Comparison of ENCODE assay signal across 28 cellular contexts in the genomic region with DNA sequence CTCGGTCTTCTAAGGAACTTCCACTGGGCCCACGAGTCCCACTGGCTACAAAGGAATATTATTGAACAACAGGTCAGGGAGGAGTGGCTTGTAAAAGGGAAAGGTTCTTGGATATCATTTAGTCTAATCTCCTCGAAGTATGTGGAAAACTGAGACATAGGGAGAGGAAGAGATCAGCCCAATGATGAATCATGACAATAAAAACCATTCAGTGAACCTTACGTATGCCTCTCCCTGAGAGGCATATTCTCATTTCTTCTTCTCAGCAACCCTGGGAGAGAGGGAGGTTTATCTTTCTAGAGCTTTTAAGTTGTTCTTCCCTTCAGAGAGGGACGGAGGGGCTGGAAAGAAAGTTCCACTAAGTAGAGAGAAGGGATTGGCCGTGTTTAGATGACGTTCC. TPM values are rescaled to one million over a fixed set of nuclear protein-coding genes. Genes with fewer than 3 reads are reported as not detected.
DNase-seq lines count a peak whose midpoint lies in the region; ATAC-seq, FAIRE-seq and TF ChIP-seq lines count a peak whose summit lies in the region.
"Had no signal": no experiment of that assay in that cellular context is flagged by ENCODE, and none has a peak within 500 bp of the region (broad histone marks: within the 10 kb centered on the region; RNA-seq: fewer than 3 reads in every experiment).

No MANE protein-coding gene starts in this region.

- no peak overlapping the region for H3K27ac ChIP-seq in H1 (ENCODE audit: low read depth, low read length)
- H3K27ac ChIP-seq: heart right ventricle, thyroid gland had no signal

- H3K4me3 Mint-ChIP-seq in nephron (no peak overlapping the region), type B pancreatic cell (no peak overlapping the region)
- H3K4me3 Mint-ChIP-seq in stimulated activated naive CD8-positive, alpha-beta T cell treated with anti-CD3 and anti-CD28 coated beads, Interleukin-15, amount 100 ng/mL, for 72 hours: no peak overlapping the region
- H3K4me3 Mint-ChIP-seq: activated naive CD4-positive, alpha-beta T cell treated with anti-CD3 and anti-CD28 coated beads, Interleukin-2, amount 10 ng/mL, durations not matched to agents 7 days and 5 days; activated T-cell treated with anti-CD3 and anti-CD28 coated beads, Interleukin-2, amount 50 U/mL, for 72 hours had no signal

- no peak for TF ChIP-seq RAD21 in H1 (IDR thresholded peaks at IDR 0.05 in 1 of 2, conservative IDR thresholded peaks at IDR 0.05 in 1 of 2; ENCODE audit: low read depth in 2 of 2, low read length in 2 of 2)

- no peak overlapping the region for H3K9ac ChIP-seq in H1 (replicated peaks in 1 of 4; ENCODE audit: extremely low read depth in 1 of 4, low read depth in 3 of 4, low read length in 3 of 4)

- no peak for TF ChIP-seq POLR2A in H1 (IDR thresholded peaks at IDR 0.05; ENCODE audit: control extremely low read depth in 1 of 2, low read depth in 2 of 2, low read length in 2 of 2)

- CTCF ChIA-PET in H1 (lab: Charles Lee; ENCODE audit: partially characterized antibody): interaction anchor here (0.6 to 14.2 kb wide), 26 partner anchors 8 to 174 kb away, joined by 3 to 126 read pairs (median 4); partner anchors contain the start of gene MKNK1

- peaks cover 6% of the 10 kb centered on the region for H3K27me3 Mint-ChIP-seq in nephron (ENCODE audit: low read depth)
- H3K27me3 Mint-ChIP-seq in stimulated activated naive CD8-positive, alpha-beta T cell treated with anti-CD3 and anti-CD28 coated beads, Interleukin-15, amount 100 ng/mL, for 72 hours: no peaks in the 10 kb centered on the region
- H3K27me3 Mint-ChIP-seq in type B pancreatic cell: peaks cover 11% of the 10 kb centered on the region

- POLR2A ChIA-PET in H1 (lab: Charles Lee; ENCODE audit: partially characterized antibody): interaction anchor here (1.6 to 3.0 kb wide), 3 partner anchors 9 to 47 kb away, joined by 4 to 13 read pairs (median 7); partner anchors contain the start of gene ATPAF1

- H4K5ac ChIP-seq in H1 (ENCODE audit: insufficient read length, low read depth, low read length): no peak overlapping the region

- no peak for TF ChIP-seq EP300 in H1 (IDR thresholded peaks at IDR 0.05; ENCODE audit: borderline replicate concordance in 1 of 2, low read depth in 2 of 2, low read length in 2 of 2)

- H3K56ac ChIP-seq in H1 (replicated peaks; ENCODE audit: insufficient read length, low read depth, low read length): no peak overlapping the region

- no peaks in the 10 kb centered on the region for H3K36me3 Mint-ChIP-seq in nephron (ENCODE audit: low read depth)
- no peaks in the 10 kb centered on the region for H3K36me3 Mint-ChIP-seq in type B pancreatic cell
- H3K36me3 Mint-ChIP-seq: activated naive CD4-positive, alpha-beta T cell treated with anti-CD3 and anti-CD28 coated beads, Interleukin-2, amount 10 ng/mL, durations not matched to agents 7 days and 5 days had no signal

- FAIRE-seq in H1 (lab: Jason Lieb, UNC): no peak
- FAIRE-seq: A204.1, HTR-8/SVneo had no signal

- H2BK20ac ChIP-seq in H1 (ENCODE audit: low read length): no peak overlapping the region

- H2BK5ac ChIP-seq in H1 (ENCODE audit: low read depth, low read length): no peak overlapping the region

- ATAC-seq in stimulated activated naive CD8-positive, alpha-beta T cell treated with anti-CD3 and anti-CD28 coated beads, Interleukin-15, amount 100 ng/mL, for 72 hours: no peak
- no peak for ATAC-seq in GM19395 (IDR thresholded peaks at IDR 0.05; ENCODE audit: unreplicated experiment)
- ATAC-seq: activated T-cell treated with anti-CD3 and anti-CD28 coated beads, Interleukin-2, amount 50 U/mL, for 72 hours had no signal

- H3K79me1 ChIP-seq in H1 (ENCODE audit: low read depth, low read length): no peaks in the 10 kb centered on the region

- no peak overlapping the region for H4K91ac ChIP-seq in H1 (replicated peaks; ENCODE audit: insufficient read length, low read length)

- no peak overlapping the region for H3K23ac ChIP-seq in H1 (ENCODE audit: insufficient read length)

- H3K4me1 ChIP-seq in H1 (replicated peaks in 1 of 4; ENCODE audit: control insufficient read depth in 3 of 4, insufficient read depth in 4 of 4, low read length in 3 of 4): no peaks in the 10 kb centered on the region; a peak in 3 of 7 replicates
- H3K4me1 ChIP-seq: BE2C, HAP-1 had no signal

- H3K4me1 Mint-ChIP-seq in nephron: peaks cover 21% of the 10 kb centered on the region
- peaks cover 9% of the 10 kb centered on the region for H3K4me1 Mint-ChIP-seq in stimulated activated naive CD8-positive, alpha-beta T cell treated with anti-CD3 and anti-CD28 coated beads, Interleukin-15, amount 100 ng/mL, for 72 hours
- H3K4me1 Mint-ChIP-seq in type B pancreatic cell (ENCODE audit: unreplicated experiment): peaks cover 24% of the 10 kb centered on the region

- H3K27ac Mint-ChIP-seq in nephron: peak overlapping the region in 2 of 3 experiments; percentile 41 to 79
- no peak overlapping the region for H3K27ac Mint-ChIP-seq in stimulated activated naive CD8-positive, alpha-beta T cell treated with anti-CD3 and anti-CD28 coated beads, Interleukin-15, amount 100 ng/mL, for 72 hours
- no peak overlapping the region for H3K27ac Mint-ChIP-seq in type B pancreatic cell
- H3K27ac Mint-ChIP-seq: activated naive CD4-positive, alpha-beta T cell treated with anti-CD3 and anti-CD28 coated beads, Interleukin-2, amount 10 ng/mL, durations not matched to agents 7 days and 5 days; activated T-cell treated with anti-CD3 and anti-CD28 coated beads, Interleukin-2, amount 50 U/mL, for 72 hours had no signal

- H3K27me3 ChIP-seq in H1 (replicated peaks in 1 of 4; ENCODE audit: control insufficient read depth in 3 of 4, extremely low read depth in 1 of 4, insufficient read depth in 3 of 4, low read length in 3 of 4): peaks cover 0 to 10% (median 8%) of the 10 kb centered on the region in 4 experiments; a peak in 5 of 7 replicates
- H3K27me3 ChIP-seq: BE2C, heart right ventricle, thyroid gland had no signal

- H3K18ac ChIP-seq in H1 (ENCODE audit: extremely low read depth, low read length): no peak overlapping the region

- H3K36me3 ChIP-seq in H1 (ENCODE audit: control insufficient read depth in 2 of 4, insufficient read depth in 4 of 4, low read length in 3 of 4): no peaks in the 10 kb centered on the region
- H3K36me3 ChIP-seq: BE2C, HAP-1, heart right ventricle, thyroid gland had no signal

- no peak overlapping the region for H2BK12ac ChIP-seq in H1 (ENCODE audit: low read depth, low read length)

- no peak overlapping the region for H3K4me3 ChIP-seq in H1 (ENCODE audit: extremely low read depth in 1 of 4, insufficient read depth in 2 of 4, low read depth in 3 of 4, low read length in 4 of 4)
- H3K4me3 ChIP-seq: HAP-1, heart right ventricle, skin epidermis, thyroid gland had no signal

- H2AK5ac ChIP-seq in H1 (ENCODE audit: low read depth, low read length): no peak overlapping the region

- 0 out of 2 replicates have a peak overlapping the region, but pooled peaks have one; percentile 9 for H2AFZ ChIP-seq in H1 (ENCODE audit: low read length)

- H4K8ac ChIP-seq in H1 (ENCODE audit: extremely low read depth, insufficient read depth, low read length): no peak overlapping the region

- no peak overlapping the region for H3K4ac ChIP-seq in H1 (replicated peaks; ENCODE audit: insufficient read length, low read depth, low read length)

- no peak overlapping the region for H3K4me2 ChIP-seq in H1 (ENCODE audit: insufficient read depth in 1 of 2, low read depth in 2 of 2, low read length in 2 of 2)

- no peaks in the 10 kb centered on the region for H4K20me1 ChIP-seq in H1 (replicated peaks in 1 of 2; ENCODE audit: control insufficient read depth in 1 of 2, insufficient read depth in 2 of 2, low read length in 2 of 2)

- no peaks in the 10 kb centered on the region for H3K79me2 ChIP-seq in H1 (ENCODE audit: control insufficient read depth in 1 of 2, insufficient read depth in 2 of 2, low read length in 2 of 2)

- H2BK15ac ChIP-seq in H1 (ENCODE audit: low read length): no peak overlapping the region

- no peaks in the 10 kb centered on the region for H3K9me3 Mint-ChIP-seq in nephron
- H3K9me3 Mint-ChIP-seq in stimulated activated naive CD8-positive, alpha-beta T cell treated with anti-CD3 and anti-CD28 coated beads, Interleukin-15, amount 100 ng/mL, for 72 hours: no peaks in the 10 kb centered on the region
- no peaks in the 10 kb centered on the region for H3K9me3 Mint-ChIP-seq in type B pancreatic cell
- H3K9me3 Mint-ChIP-seq: activated naive CD4-positive, alpha-beta T cell treated with anti-CD3 and anti-CD28 coated beads, Interleukin-2, amount 10 ng/mL, durations not matched to agents 7 days and 5 days; activated T-cell treated with anti-CD3 and anti-CD28 coated beads, Interleukin-2, amount 50 U/mL, for 72 hours had no signal

- TF ChIP-seq CTCF in H1 (IDR thresholded peaks at IDR 0.05; ENCODE audit: control extremely low read depth in 1 of 3, insufficient read depth in 1 of 3, low read depth in 1 of 3, low read length in 3 of 3) (no peak), nephron (IDR thresholded peaks at IDR 0.05; ENCODE audit: unreplicated experiment in 3 of 3) (no peak), type B pancreatic cell (conservative IDR thresholded peaks at IDR 0.05) (no peak)

- H2BK120ac ChIP-seq in H1 (replicated peaks; ENCODE audit: low read depth, low read length): no peak overlapping the region

- WGBS in H1 (ENCODE audit: extremely low coverage in 1 of 2, insufficient coverage in 1 of 2, insufficient read length in 1 of 2, insufficient replicate concordance in 2 of 2, low coverage in 1 of 2, low lambda C conversion rate in 2 of 2, missing lambda C conversion rate in 1 of 2), 2 experiments: 81% methylated on average over 7 of the region's 7 CpGs; no CpG with 5 or more reads in 1 of the 2 experiments

- peak; percentile 56 for DNase-seq in AG08395 (ENCODE audit: low spot score)
- peak; percentile 14 for DNase-seq in LHCN-M2 (ENCODE audit: low read depth)
- DNase-seq in H1 (ENCODE audit: low read depth in 1 of 2, low spot score in 2 of 2): no peak
- no peak for DNase-seq in stimulated activated naive CD8-positive, alpha-beta T cell treated with anti-CD3 and anti-CD28 coated beads, Interleukin-15, amount 100 ng/mL, for 72 hours
- no peak for DNase-seq in GM03348 (ENCODE audit: low spot score)
- no peak for DNase-seq in type B pancreatic cell (ENCODE audit: extremely low spot score, unreplicated experiment)
- DNase-seq: activated CD4-positive, alpha-beta T cell treated with anti-CD3 and anti-CD28 coated beads for 4 hours; activated T-cell treated with anti-CD3 and anti-CD28 coated beads, Interleukin-2, amount 50 U/mL, for 72 hours; aorta; BE2C; central memory CD4-positive, alpha-beta T cell; heart right ventricle; SHP77 treated with DMSO at 0.1 percent for 48 hours; stimulated activated naive CD4-positive, alpha-beta T cell; T-helper 1 cell; thyroid gland had no signal

- no peak overlapping the region for H3K14ac ChIP-seq in H1 (ENCODE audit: insufficient read length)

- peaks cover 3% of the 10 kb centered on the region; the same call in 1 of the 2 replicates for H3K23me2 ChIP-seq in H1 (ENCODE audit: low read depth, low read length)

- H3K9me3 ChIP-seq in H1 (ENCODE audit: insufficient read depth in 2 of 2, low read depth in 1 of 2, low read length in 1 of 2): no peaks in the 10 kb centered on the region
- H3K9me3 ChIP-seq: BE2C, HAP-1, heart right ventricle, thyroid gland had no signal

RNA-seq across cellular contexts. Expression of gene MOB3C, which starts 5.3 kb away (rescaled TPM):
- 5.5 and 10.8 TPM in 2 replicates for total RNA-seq in LHCN-M2 (2014; rRNA removed)
- polyA plus RNA-seq in LHCN-M2 (2012): 4.2 TPM
- total RNA-seq in H1 (2021; fragmentation: NEBNext Ultra II Directional; extraction: Animal tissue kit (Norgen Biotek cat#: 25700)): 5.1 and 5.8 TPM in 2 replicates
- polyA plus RNA-seq in H1 (2011; rRNA removed): 6.6 and 7.9 TPM in 2 replicates
- 4.8 TPM for polyA plus RNA-seq in H1 (2011; cell fraction: cytosol; rRNA removed)
- polyA plus RNA-seq in H1 (2011; cell fraction: nucleus; rRNA removed): 5.9 TPM
- polyA plus RNA-seq in H1 (2012, experiment 1 of 2): 4.7 to 6.3 TPM (median 5.8 TPM) in 4 replicates
- polyA plus RNA-seq in H1 (2012, experiment 2 of 2): 4.1 TPM
- 2.7 TPM for polyA plus RNA-seq in H1 (2013, experiment 1 of 2)
- 2.8 TPM for polyA plus RNA-seq in H1 (2013, experiment 2 of 2)
- polyA minus RNA-seq in H1 (2011; rRNA and poly(A)+ RNA removed): 6.1 and 9.2 TPM in 2 replicates
- polyA minus RNA-seq in H1 (2011; cell fraction: cytosol; rRNA and poly(A)+ RNA removed): 2.9 TPM
- 6.0 TPM for polyA minus RNA-seq in H1 (2011; cell fraction: nucleus; rRNA and poly(A)+ RNA removed)
- 5.7 and 6.8 TPM in 2 replicates for total RNA-seq in type B pancreatic cell (ENCODE audit: low replicate concordance)

RNA-seq across cellular contexts. Expression of gene MKNK1, which starts 17.9 kb away (rescaled TPM):
- 7.3 and 12.6 TPM in 2 replicates for total RNA-seq in LHCN-M2 (2014; rRNA removed)
- polyA plus RNA-seq in LHCN-M2 (2012): 18.9 TPM
- total RNA-seq in H1 (2021; fragmentation: NEBNext Ultra II Directional; extraction: Animal tissue kit (Norgen Biotek cat#: 25700)): 21.5 and 23.9 TPM in 2 replicates
- polyA plus RNA-seq in H1 (2011; rRNA removed): 13.9 and 16.3 TPM in 2 replicates
- polyA plus RNA-seq in H1 (2011; cell fraction: cytosol; rRNA removed): 19.1 TPM
- 30.3 TPM for polyA plus RNA-seq in H1 (2011; cell fraction: nucleus; rRNA removed)
- 17.2 to 24.1 TPM (median 18.9 TPM) in 4 replicates for polyA plus RNA-seq in H1 (2012, experiment 1 of 2)
- polyA plus RNA-seq in H1 (2012, experiment 2 of 2): 15.5 TPM
- polyA plus RNA-seq in H1 (2013, experiment 1 of 2): 22.1 TPM
- polyA plus RNA-seq in H1 (2013, experiment 2 of 2): 21.1 TPM
- 13.5 and 13.6 TPM in 2 replicates for polyA minus RNA-seq in H1 (2011; rRNA and poly(A)+ RNA removed)
- 13.2 TPM for polyA minus RNA-seq in H1 (2011; cell fraction: cytosol; rRNA and poly(A)+ RNA removed)
- polyA minus RNA-seq in H1 (2011; cell fraction: nucleus; rRNA and poly(A)+ RNA removed): 15.8 TPM
- 29.4 and 39.7 TPM in 2 replicates for total RNA-seq in type B pancreatic cell (ENCODE audit: low replicate concordance)

RNA-seq across cellular contexts. Expression of gene ATPAF1, which starts 46.2 kb away (rescaled TPM):
- total RNA-seq in LHCN-M2 (2014; rRNA removed) (41.2 and 42.1 TPM in 2 replicates), type B pancreatic cell (ENCODE audit: low replicate concordance) (45.9 and 55.7 TPM in 2 replicates)
- polyA plus RNA-seq in LHCN-M2 (2012): 24.6 TPM
- 44.6 and 46.7 TPM in 2 replicates for total RNA-seq in H1 (2021; fragmentation: NEBNext Ultra II Directional; extraction: Animal tissue kit (Norgen Biotek cat#: 25700))
- polyA plus RNA-seq in H1 (2011; rRNA removed): 41.4 and 55.9 TPM in 2 replicates
- polyA plus RNA-seq in H1 (2011; cell fraction: cytosol; rRNA removed): 63.8 TPM
- polyA plus RNA-seq in H1 (2011; cell fraction: nucleus; rRNA removed): 22.2 TPM
- polyA plus RNA-seq in H1 (2012, experiment 1 of 2): 43.2 to 52.2 TPM (median 45.1 TPM) in 4 replicates
- polyA plus RNA-seq in H1 (2012, experiment 2 of 2): 18.8 TPM
- polyA plus RNA-seq in H1 (2013, experiment 1 of 2): 29.8 TPM
- 33.2 TPM for polyA plus RNA-seq in H1 (2013, experiment 2 of 2)
- polyA minus RNA-seq in H1 (2011; rRNA and poly(A)+ RNA removed): 60.5 and 74.1 TPM in 2 replicates
- polyA minus RNA-seq in H1 (2011; cell fraction: cytosol; rRNA and poly(A)+ RNA removed): 34.8 TPM
- 41.1 TPM for polyA minus RNA-seq in H1 (2011; cell fraction: nucleus; rRNA and poly(A)+ RNA removed)

RNA-seq across cellular contexts. Expression of gene TEX38, which starts 49.7 kb away (rescaled TPM):
- 0.17 TPM in 1 of 2 replicates, not detected in the other for total RNA-seq in LHCN-M2 (2014; rRNA removed)
- not detected for polyA plus RNA-seq in LHCN-M2 (2012)
- total RNA-seq in H1 (2021; fragmentation: NEBNext Ultra II Directional; extraction: Animal tissue kit (Norgen Biotek cat#: 25700)): not detected in 2 replicates
- 0.09 and 0.33 TPM in 2 replicates for polyA plus RNA-seq in H1 (2011; rRNA removed)
- polyA plus RNA-seq in H1 (2011; cell fraction: cytosol; rRNA removed): not detected
- 0.26 TPM for polyA plus RNA-seq in H1 (2011; cell fraction: nucleus; rRNA removed)
- polyA plus RNA-seq in H1 (2012, experiment 1 of 2): 0.37 TPM in 1 of 4 replicates, not detected in the others
- not detected for polyA plus RNA-seq in H1 (2012, experiment 2 of 2)
- polyA plus RNA-seq in H1 (2013, experiment 1 of 2): 0.20 TPM
- 0.17 TPM for polyA plus RNA-seq in H1 (2013, experiment 2 of 2)
- 0.76 TPM in 1 of 2 replicates, not detected in the other for polyA minus RNA-seq in H1 (2011; rRNA and poly(A)+ RNA removed)
- polyA minus RNA-seq in H1 (2011; cell fraction: cytosol; rRNA and poly(A)+ RNA removed): not detected
- polyA minus RNA-seq in H1 (2011; cell fraction: nucleus; rRNA and poly(A)+ RNA removed): 0.70 TPM
- total RNA-seq in type B pancreatic cell (ENCODE audit: low replicate concordance): not detected in 2 replicates
- total RNA-seq: activated CD8-positive, alpha-beta memory T cell treated with anti-CD3 and anti-CD28 coated beads for 36 hours; aorta; dermis microvascular lymphatic vessel endothelial cell; heart right ventricle; left lobe of liver; pulmonary artery endothelial cell had no signal
- polyA plus RNA-seq: aorta, heart right ventricle, neural cell had no signal

Comparison
In these comparisons a context has a peak if more than half of its experiments do, and no peak if none do; other contexts are left out.
1. DNase-seq: peak in AG08395 (single experiment) and LHCN-M2 (single experiment); none in H1 (0 of 2), stimulated activated naive CD8-positive, alpha-beta T cell treated with anti-CD3 and anti-CD28 coated beads, Interleukin-15, amount 100 ng/mL, for 72 hours (0 of 2), GM03348 (single experiment) and type B pancreatic cell (single experiment).
2. H3K27ac Mint-ChIP-seq: peak in nephron (2 of 3); none in stimulated activated naive CD8-positive, alpha-beta T cell treated with anti-CD3 and anti-CD28 coated beads, Interleukin-15, amount 100 ng/mL, for 72 hours (0 of 2) and type B pancreatic cell (single experiment).